Comparison of ENCODE assay signal across 19 cellular contexts in genomic region chr11:44743326-44743725, GRCh38. TPM values are rescaled to one million over a fixed set of nuclear protein-coding genes. Genes with fewer than 3 reads are reported as not detected.
A peak's percentile ranks its signal among the peaks of the same experiment; 100 is the strongest.
DNase-seq lines count a peak whose midpoint lies in the region; ATAC-seq, FAIRE-seq and TF ChIP-seq lines count a peak whose summit lies in the region.
"Had no signal": no experiment of that assay in that cellular context is flagged by ENCODE, and none has a peak within 500 bp of the region (broad histone marks: within the 10 kb centered on the region; RNA-seq: fewer than 3 reads in every experiment).

No MANE protein-coding gene starts in this region.

- intact Hi-C loops in esophagus muscularis mucosa (cut with DNase I) (no loop called here), upper lobe of right lung (cut with DNase I) (no loop called here), sciatic nerve (cut with DNase I) (no loop called here)

- no peak for TF ChIP-seq EP300 in esophagus muscularis mucosa (IDR thresholded peaks at IDR 0.05)

- H3K4me1 ChIP-seq in esophagus muscularis mucosa = peaks cover 50 to 100% (median 96%) of the 10 kb centered on the region in 4 donors
- peaks cover 5% of the 10 kb centered on the region for H3K4me1 ChIP-seq in upper lobe of right lung

- H3K36me3 ChIP-seq in esophagus muscularis mucosa (peaks cover 0 to 4% (median 0%) of the 10 kb centered on the region in 4 donors), upper lobe of right lung (no peaks in the 10 kb centered on the region)

- no peak overlapping the region for H3K4me3 ChIP-seq in esophagus muscularis mucosa
- H3K4me3 ChIP-seq in upper lobe of right lung = no peak overlapping the region
- H3K4me3 ChIP-seq: GM23248 had no signal

- H3K27me3 ChIP-seq in esophagus muscularis mucosa (no peaks in the 10 kb centered on the region), upper lobe of right lung (no peaks in the 10 kb centered on the region)

- H3K36me3 Mint-ChIP-seq in T-cell (peaks cover 3% of the 10 kb centered on the region), nephron (ENCODE audit: low read depth) (peaks cover 4% of the 10 kb centered on the region)

- H3K9me3 ChIP-seq in esophagus muscularis mucosa = no peaks in the 10 kb centered on the region
- H3K9me3 ChIP-seq in upper lobe of right lung = no peaks in the 10 kb centered on the region

- H3K27ac ChIP-seq in esophagus muscularis mucosa (replicated peaks in 1 of 4) = peak overlapping the region; percentile 80 to 85 (median 84)
- no peak overlapping the region for H3K27ac ChIP-seq in upper lobe of right lung
- H3K27ac ChIP-seq: GM23248 had no signal

- CTCF ChIA-PET in T-cell (lab: Charles Lee) = no interaction called here

- peak overlapping the region; percentile 58 to 69 for H3K27ac Mint-ChIP-seq in T-cell
- H3K27ac Mint-ChIP-seq in nephron = peak overlapping the region in 2 of 3 experiments; percentile 93 to 96
- H3K27ac Mint-ChIP-seq: CD8-positive, alpha-beta T cell had no signal

- no peak for FAIRE-seq in HTR-8/SVneo (lab: Jason Lieb, UNC)
- FAIRE-seq: D721Med, GM12892 had no signal

- WGBS in esophagus muscularis mucosa = 72% methylated on average over 5 of the region's 12 CpGs

- no peak overlapping the region for H3K4me3 Mint-ChIP-seq in T-cell
- H3K4me3 Mint-ChIP-seq in nephron = no peak overlapping the region
- H3K4me3 Mint-ChIP-seq: CD8-positive, alpha-beta T cell had no signal

- TF ChIP-seq CTCF in esophagus muscularis mucosa (IDR thresholded peaks at IDR 0.05) (no peak), nephron (IDR thresholded peaks at IDR 0.05; ENCODE audit: unreplicated experiment in 3 of 3) (no peak), upper lobe of right lung (IDR thresholded peaks at IDR 0.05) (no peak)

- DNase-seq in T-cell (no peak), esophagus muscularis mucosa (ENCODE audit: extremely low spot score) (no peak), upper lobe of right lung (peak; percentile 43), HTR-8/SVneo (ENCODE audit: insufficient read length, low spot score) (no peak), sciatic nerve (ENCODE audit: low spot score) (no peak)
- DNase-seq: ACHN; CD8-positive, alpha-beta T cell; DMS79 treated with DMSO at 0.1 percent for 48 hours; GDM1; GM23248; KBM-7; NCI-H1092; NCI-H345; NCI-H526 treated with DMSO at 0.1 percent for 48 hours; PC-3 had no signal

- POLR2A ChIA-PET in T-cell (lab: Charles Lee) = no interaction called here

- peaks cover 54 to 67% (median 55%) of the 10 kb centered on the region in 3 donors for H3K4me1 Mint-ChIP-seq in T-cell
- peaks cover 65% of the 10 kb centered on the region for H3K4me1 Mint-ChIP-seq in nephron

- H3K9me3 Mint-ChIP-seq in T-cell (no peaks in the 10 kb centered on the region), nephron (no peaks in the 10 kb centered on the region)
- H3K9me3 Mint-ChIP-seq: CD8-positive, alpha-beta T cell had no signal

- H3K27me3 Mint-ChIP-seq in T-cell (no peaks in the 10 kb centered on the region), nephron (ENCODE audit: low read depth) (no peaks in the 10 kb centered on the region)

- ATAC-seq in T-cell (replicated peaks in 1 of 4) = no peak
- ATAC-seq in upper lobe of right lung = no peak
- no peak for ATAC-seq in sciatic nerve
- ATAC-seq in GM18868 (IDR thresholded peaks at IDR 0.05; ENCODE audit: unreplicated experiment) = no peak
- ATAC-seq: CD8-positive, alpha-beta T cell; PC-3 had no signal

- TF ChIP-seq POLR2A in esophagus muscularis mucosa (IDR thresholded peaks at IDR 0.05; ENCODE audit: low read depth) = no peak

RNA-seq across cellular contexts. Expression of gene TSPAN18, which starts 16.6 kb away (rescaled TPM):
- total RNA-seq in T-cell (10 to 100 TPM; 18.4 to 59.1 (median 25.7) TPM), esophagus muscularis mucosa (10 to 100 TPM; 27.7 to 70.1 (median 50.2) TPM), upper lobe of right lung (46.4 TPM), sciatic nerve (45.5 TPM)
- total RNA-seq: PC-3 had no signal
